17 cellular contexts compared by ENCODE assay signal in the genomic region with DNA sequence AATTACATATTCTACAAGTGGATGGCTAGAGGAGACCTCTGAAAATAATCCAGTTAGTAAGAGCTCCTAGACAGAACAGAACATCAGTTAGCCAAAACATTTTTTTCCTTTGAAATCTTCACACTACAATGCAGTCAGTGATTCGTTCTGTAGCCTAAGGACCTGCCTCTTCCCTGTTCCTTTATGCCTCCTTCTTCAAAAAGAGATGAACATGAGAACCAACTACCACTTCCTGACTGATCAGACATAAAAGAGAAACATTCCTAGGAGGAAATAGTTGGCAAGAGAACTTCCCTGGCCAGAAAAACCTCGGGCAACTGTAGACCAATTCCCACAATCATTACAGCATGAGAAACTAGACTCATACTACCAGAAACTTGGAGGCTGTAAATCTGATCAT. TPM values are rescaled to one million over a fixed set of nuclear protein-coding genes. Genes with fewer than 3 reads are reported as not detected.
A peak's percentile ranks its signal among the peaks of the same experiment; 100 is the strongest.
DNase-seq lines count a peak whose midpoint lies in the region; ATAC-seq, FAIRE-seq and TF ChIP-seq lines count a peak whose summit lies in the region.
"Had no signal": no experiment of that assay in that cellular context is flagged by ENCODE, and none has a peak within 500 bp of the region (broad histone marks: within the 10 kb centered on the region; RNA-seq: fewer than 3 reads in every experiment).

No MANE protein-coding gene starts in this region.

- FAIRE-seq in HepG2 (lab: Jason Lieb, UNC): no peak
- no peak for FAIRE-seq in astrocyte (lab: Jason Lieb, UNC)
- FAIRE-seq: TTC549 had no signal

- H3K79me2 ChIP-seq in HepG2 (ENCODE audit: insufficient read depth, low read length) (peaks cover 95% of the 10 kb centered on the region), astrocyte (ENCODE audit: insufficient read depth, low read length) (no peaks in the 10 kb centered on the region), smooth muscle cell (ENCODE audit: low read depth) (peaks cover 26% of the 10 kb centered on the region)

- WGBS in right lobe of liver (ENCODE audit: insufficient coverage, low coverage, low lambda C conversion rate, missing lambda C conversion rate): 10% methylated on average over 2 of the region's 2 CpGs
- 71% methylated on average over 2 of the region's 2 CpGs for WGBS in HepG2 (ENCODE audit: low lambda C conversion rate)
- 55% methylated on average over 2 of the region's 2 CpGs for WGBS in smooth muscle cell (ENCODE audit: low lambda C conversion rate)

- peaks cover 26% of the 10 kb centered on the region; the same call in 1 of the 2 replicates for H4K20me1 ChIP-seq in HepG2 (ENCODE audit: insufficient read depth, low read length)
- no peaks in the 10 kb centered on the region for H4K20me1 ChIP-seq in astrocyte (ENCODE audit: insufficient read depth, low read length)
- peaks cover 9% of the 10 kb centered on the region for H4K20me1 ChIP-seq in smooth muscle cell (ENCODE audit: low read depth)

- peak overlapping the region; percentile 88 for H3K27ac Mint-ChIP-seq in astrocyte (ENCODE audit: unreplicated experiment)

- CTCF ChIA-PET in HepG2 (lab: Yijun Ruan, JAX; ENCODE audit: low intra/inter-chr PET ratio, low total read pairs): no interaction called here

- H3K4me3 ChIP-seq in right lobe of liver: no peak overlapping the region
- H3K4me3 ChIP-seq in HepG2 (replicated peaks in 1 of 3; ENCODE audit: insufficient read depth in 1 of 3, low read depth in 2 of 3, low read length in 3 of 3): no peak overlapping the region
- H3K4me3 ChIP-seq in astrocyte (ENCODE audit: insufficient read depth, low read depth, low read length): no peak overlapping the region
- no peak overlapping the region for H3K4me3 ChIP-seq in smooth muscle cell
- H3K4me3 ChIP-seq: upper lobe of left lung had no signal

- H3K4me1 Mint-ChIP-seq in astrocyte (ENCODE audit: low read depth, unreplicated experiment): peaks cover 21% of the 10 kb centered on the region
- H3K4me1 Mint-ChIP-seq: brain had no signal

- TF ChIP-seq POLR2A in right lobe of liver (IDR thresholded peaks at IDR 0.05) (no peak), HepG2 (IDR thresholded peaks at IDR 0.05; ENCODE audit: insufficient read depth in 1 of 2, low read depth in 2 of 2, low read length in 2 of 2) (no peak)

- no peaks in the 10 kb centered on the region for H3K27me3 Mint-ChIP-seq in astrocyte (ENCODE audit: low read depth, unreplicated experiment)

- ATAC-seq in right lobe of liver (peak in 3 of 4 donors; percentile 19 to 50 (median 22)), HepG2 (no peak)
- ATAC-seq: Right ventricle myocardium inferior had no signal

- DNase-seq in right lobe of liver: no peak
- no peak for DNase-seq in HepG2 (ENCODE audit: low spot score)
- peak; percentile 80 for DNase-seq in astrocyte (ENCODE audit: low read depth)
- DNase-seq in foreskin melanocyte: peak; percentile 80
- no peak for DNase-seq in smooth muscle cell (lab: John Stamatoyannopoulos, UW; ENCODE audit: unreplicated experiment)
- DNase-seq in D341Med (ENCODE audit: low spot score): no peak
- DNase-seq in globus pallidus (ENCODE audit: low spot score): no peak
- no peak for DNase-seq in activated CD4-positive, alpha-beta T cell treated with anti-CD3 and anti-CD28 coated beads, Interleukin-2, amount 50 U/mL, for 48 hours
- DNase-seq: DMS79 treated with DMSO at 0.1 percent for 48 hours, erythroblast, islet precursor cell, NCI-H446 treated with DMSO at 0.1 percent for 48 hours, upper lobe of left lung had no signal

- H3K9ac ChIP-seq in HepG2 (ENCODE audit: insufficient read depth, low read depth, low read length): no peak overlapping the region
- no peak overlapping the region for H3K9ac ChIP-seq in astrocyte (ENCODE audit: low read length)
- no peak overlapping the region for H3K9ac ChIP-seq in smooth muscle cell (ENCODE audit: low read depth)

- TF ChIP-seq EP300 in HepG2 (IDR thresholded peaks at IDR 0.05; ENCODE audit: low read depth in 2 of 2, low read length in 2 of 2) (no peak), HepG2 (CRISPR knock-in tag; IDR thresholded peaks at IDR 0.05; ENCODE audit: borderline replicate concordance) (no peak)

- no peak overlapping the region for H3K4me2 ChIP-seq in HepG2 (ENCODE audit: low read depth, low read length)
- H3K4me2 ChIP-seq in astrocyte (ENCODE audit: low read length): no peak overlapping the region
- H3K4me2 ChIP-seq in smooth muscle cell: no peak overlapping the region

- POLR2A ChIA-PET in HepG2 (lab: Yijun Ruan, JAX): no interaction called here

- TF ChIP-seq CTCF in right lobe of liver (IDR thresholded peaks at IDR 0.05) (no peak), HepG2 (CRISPR knock-in tag; IDR thresholded peaks at IDR 0.05) (no peak), astrocyte (IDR thresholded peaks at IDR 0.05; ENCODE audit: insufficient read depth, low read depth, low read length) (no peak), smooth muscle cell (IDR thresholded peaks at IDR 0.05; ENCODE audit: borderline replicate concordance, insufficient read depth, poor library complexity, severe bottlenecking) (no peak)

- H3K36me3 Mint-ChIP-seq in astrocyte (ENCODE audit: low read depth, unreplicated experiment): no peaks in the 10 kb centered on the region
- H3K36me3 Mint-ChIP-seq: brain had no signal

- H3K9me3 ChIP-seq in right lobe of liver (no peaks in the 10 kb centered on the region), HepG2 (ENCODE audit: low read length) (no peaks in the 10 kb centered on the region), astrocyte (ENCODE audit: insufficient read depth, low read depth, low read length) (no peaks in the 10 kb centered on the region), smooth muscle cell (replicated peaks; ENCODE audit: low read depth) (no peaks in the 10 kb centered on the region)
- H3K9me3 ChIP-seq: upper lobe of left lung had no signal

- no peaks in the 10 kb centered on the region for H3K9me3 Mint-ChIP-seq in astrocyte (ENCODE audit: unreplicated experiment)
- H3K9me3 Mint-ChIP-seq: brain had no signal

- H3K36me3 ChIP-seq in right lobe of liver (no peaks in the 10 kb centered on the region), HepG2 (replicated peaks in 1 of 2; ENCODE audit: control insufficient read depth in 1 of 2, insufficient read depth in 2 of 2, low read length in 2 of 2) (peaks cover 5 to 38% of the 10 kb centered on the region in 2 experiments), astrocyte (ENCODE audit: insufficient read depth, low read length) (no peaks in the 10 kb centered on the region), smooth muscle cell (ENCODE audit: low read depth) (no peaks in the 10 kb centered on the region)
- H3K36me3 ChIP-seq: upper lobe of left lung had no signal

- intact Hi-C loops in right lobe of liver (cut with DNase I) (no loop called here), HepG2 (cut with micrococcal nuclease; ENCODE audit: unreplicated experiment) (no loop called here)

- BruUV-seq in HepG2 (replicated peaks; lab: Mats Ljungman, UMichigan): no TSS peak

- TF ChIP-seq RAD21 in HepG2 (CRISPR knock-in tag; IDR thresholded peaks at IDR 0.05): no peak

- H3K4me3 Mint-ChIP-seq in astrocyte (ENCODE audit: unreplicated experiment): no peak overlapping the region

- peaks cover 0 to 19% (median 7%) of the 10 kb centered on the region in 4 donors for H3K4me1 ChIP-seq in right lobe of liver
- H3K4me1 ChIP-seq in HepG2 (ENCODE audit: insufficient read depth, low read length): peaks cover 41% of the 10 kb centered on the region
- H3K4me1 ChIP-seq in astrocyte (ENCODE audit: insufficient read depth, low read length): no peaks in the 10 kb centered on the region
- H3K4me1 ChIP-seq in smooth muscle cell (ENCODE audit: low read depth): no peaks in the 10 kb centered on the region

- peaks cover 5% of the 10 kb centered on the region for H3F3A ChIP-seq in smooth muscle cell (ENCODE audit: low read depth)

- H3K27ac ChIP-seq in right lobe of liver (no peak overlapping the region), HepG2 (ENCODE audit: extremely low read length, insufficient read depth, low read length) (no peak overlapping the region), astrocyte (ENCODE audit: low read depth, low read length) (no peak overlapping the region), smooth muscle cell (ENCODE audit: low read depth) (peak overlapping the region; percentile 17)
- H3K27ac ChIP-seq: HL-60, upper lobe of left lung had no signal

- no peaks in the 10 kb centered on the region for H3K27me3 ChIP-seq in right lobe of liver
- H3K27me3 ChIP-seq in HepG2 (ENCODE audit: control insufficient read depth in 1 of 2, insufficient read depth in 2 of 2, low read length in 2 of 2): no peaks in the 10 kb centered on the region
- no peaks in the 10 kb centered on the region for H3K27me3 ChIP-seq in astrocyte (ENCODE audit: insufficient read depth, low read length)
- H3K27me3 ChIP-seq in smooth muscle cell (ENCODE audit: low read depth): no peaks in the 10 kb centered on the region
- H3K27me3 ChIP-seq: upper lobe of left lung had no signal

- H2AFZ ChIP-seq in HepG2 (ENCODE audit: low read length): no peak overlapping the region
- no peak overlapping the region for H2AFZ ChIP-seq in astrocyte (ENCODE audit: low read depth, low read length)
- H2AFZ ChIP-seq in smooth muscle cell (ENCODE audit: low read depth): no peak overlapping the region

- in situ Hi-C loops in HepG2 (cut with HindIII; ENCODE audit: extremely low pct_ligation_motif_present, low pct_unique_long_range_greater_than_20kb): no loop called here

RNA-seq across cellular contexts. Expression of gene ITPR2, which starts 29.4 kb away (rescaled TPM):
- total RNA-seq in right lobe of liver (100 to 1,000 TPM in 1 of 6 experiments, 10 to 100 TPM in 5; 39.3 to 114 (median 57.2) TPM), HepG2 (2016; rRNA removed; fragmentation: Illumina TruSeq; extraction: Trizol) (77.6 and 81.9 TPM in 2 replicates), astrocyte (24.4 and 24.8 TPM in 2 replicates), smooth muscle cell (17.4 and 29.0 TPM in 2 replicates)
- 59.0 and 66.4 TPM in 2 replicates for total RNA-seq in HepG2 (2016; cell fraction: cytosol; rRNA removed; fragmentation: Illumina TruSeq; extraction: Trizol; ENCODE audit: low read depth)
- 71.0 and 73.8 TPM in 2 replicates for total RNA-seq in HepG2 (2016; cell fraction: insoluble cytoplasmic fraction; rRNA removed; fragmentation: Illumina TruSeq; extraction: Trizol)
- 62.7 and 81.8 TPM in 2 replicates for total RNA-seq in HepG2 (2016; cell fraction: membrane; rRNA removed; fragmentation: Illumina TruSeq; extraction: Trizol)
- total RNA-seq in HepG2 (2016; cell fraction: nucleus; rRNA removed; fragmentation: Illumina TruSeq; extraction: Trizol): 194 and 200 TPM in 2 replicates
- polyA plus RNA-seq in HepG2 (2011; rRNA removed) (24.6 and 31.9 TPM in 2 replicates), smooth muscle cell (6.8 and 9.6 TPM in 2 replicates)
- 13.5 and 20.5 TPM in 2 replicates for polyA plus RNA-seq in HepG2 (2011; cell fraction: cytosol; rRNA removed)
- polyA plus RNA-seq in HepG2 (2011; cell fraction: nucleus; rRNA removed): 39.1 and 45.5 TPM in 2 replicates
- polyA plus RNA-seq in HepG2 (2012): 36.3 and 47.9 TPM in 2 replicates
- polyA plus RNA-seq in HepG2 (2016; cell fraction: cytosol; fragmentation: Illumina TruSeq; extraction: Trizol; ENCODE audit: low read depth): 1.3 TPM in 2 replicates
- polyA plus RNA-seq in HepG2 (2016; cell fraction: insoluble cytoplasmic fraction; fragmentation: Illumina TruSeq; extraction: Trizol; ENCODE audit: low read depth): 25.7 and 26.0 TPM in 2 replicates
- 2.3 and 2.9 TPM in 2 replicates for polyA plus RNA-seq in HepG2 (2016; cell fraction: membrane; fragmentation: Illumina TruSeq; extraction: Trizol; ENCODE audit: low read depth)
- 31.0 and 34.9 TPM in 2 replicates for polyA plus RNA-seq in HepG2 (2016; cell fraction: nucleus; fragmentation: Illumina TruSeq; extraction: Trizol; ENCODE audit: insufficient read depth, low read depth)
- 18.0 and 90.0 TPM in 2 replicates for polyA minus RNA-seq in HepG2 (2011; rRNA and poly(A)+ RNA removed; ENCODE audit: low replicate concordance)
- polyA minus RNA-seq in HepG2 (2011; cell fraction: cytosol; rRNA and poly(A)+ RNA removed): 91.7 and 111 TPM in 2 replicates
- 640 and 673 TPM in 2 replicates for polyA minus RNA-seq in HepG2 (2011; cell fraction: nucleus; rRNA and poly(A)+ RNA removed)

Comparison
In these comparisons a context has a peak if more than half of its experiments do, and no peak if none do; other contexts are left out.
1. DNase-seq: peak in astrocyte (single experiment) and foreskin melanocyte (single experiment); none in right lobe of liver (0 of 3), HepG2 (single experiment), smooth muscle cell (single experiment), D341Med (single experiment), globus pallidus (single experiment) and activated CD4-positive, alpha-beta T cell treated with anti-CD3 and anti-CD28 coated beads, Interleukin-2, amount 50 U/mL, for 48 hours (0 of 2).